1 cellular context compared by ENCODE assay signal in genomic region chr17:80445152-80446110, GRCh38.
TF ChIP-seq lines count a peak whose summit lies in the region.

No MANE protein-coding gene starts in this region.

TF ChIP-seq in K562, 482 proteins besides CTCF, POLR2A, EP300 and RAD21:
- TF ChIP-seq ZNF282 (CRISPR knock-in tag; IDR thresholded peaks at IDR 0.05) (no peak), EGR1 (conservative IDR thresholded peaks at IDR 0.05) (peak; percentile 38; the same call in 1 of the 2 replicates), USF1 (CRISPR knock-in tag; IDR thresholded peaks at IDR 0.05) (0 out of 2 replicates have a peak, but pooled peaks have one; percentile 24)
